20 cellular contexts compared by ENCODE assay signal in genomic region chr12:13597837-13598236, GRCh38.
"Had no signal": no experiment of that assay in that cellular context is flagged by ENCODE, and none has a peak within 500 bp of the region (broad histone marks: within the 10 kb centered on the region; RNA-seq: fewer than 3 reads in every experiment).

No MANE protein-coding gene starts in this region.

- H3K27ac ChIP-seq: RWPE1, SJCRH30 had no signal

- H3K27me3 ChIP-seq: SJCRH30 had no signal

- DNase-seq: KBM-7, MV-4-11, NCI-H1048, NCI-H1105, NCI-H1417, NCI-H146, NCI-H1694 treated with DMSO at 0.1 percent for 48 hours, NCI-H1930, NCI-H2081, NCI-H2107, NCI-H2227 treated with DMSO at 0.1 percent for 48 hours, NCI-H524, NCI-H69, NCI-H774, PC-3, SHP77 treated with DMSO at 0.1 percent for 48 hours, SJCRH30 had no signal

- ATAC-seq: Panc1, PC-3, SK-N-SH treated with all-trans-retinoic acid at 6 μM for 48 hours had no signal

- H3K4me1 ChIP-seq: SJCRH30 had no signal

- H3K4me3 ChIP-seq: SJCRH30 had no signal

- H3K36me3 ChIP-seq: SJCRH30 had no signal
